ENCODE assay signal across 19 cellular contexts in the genomic region with DNA sequence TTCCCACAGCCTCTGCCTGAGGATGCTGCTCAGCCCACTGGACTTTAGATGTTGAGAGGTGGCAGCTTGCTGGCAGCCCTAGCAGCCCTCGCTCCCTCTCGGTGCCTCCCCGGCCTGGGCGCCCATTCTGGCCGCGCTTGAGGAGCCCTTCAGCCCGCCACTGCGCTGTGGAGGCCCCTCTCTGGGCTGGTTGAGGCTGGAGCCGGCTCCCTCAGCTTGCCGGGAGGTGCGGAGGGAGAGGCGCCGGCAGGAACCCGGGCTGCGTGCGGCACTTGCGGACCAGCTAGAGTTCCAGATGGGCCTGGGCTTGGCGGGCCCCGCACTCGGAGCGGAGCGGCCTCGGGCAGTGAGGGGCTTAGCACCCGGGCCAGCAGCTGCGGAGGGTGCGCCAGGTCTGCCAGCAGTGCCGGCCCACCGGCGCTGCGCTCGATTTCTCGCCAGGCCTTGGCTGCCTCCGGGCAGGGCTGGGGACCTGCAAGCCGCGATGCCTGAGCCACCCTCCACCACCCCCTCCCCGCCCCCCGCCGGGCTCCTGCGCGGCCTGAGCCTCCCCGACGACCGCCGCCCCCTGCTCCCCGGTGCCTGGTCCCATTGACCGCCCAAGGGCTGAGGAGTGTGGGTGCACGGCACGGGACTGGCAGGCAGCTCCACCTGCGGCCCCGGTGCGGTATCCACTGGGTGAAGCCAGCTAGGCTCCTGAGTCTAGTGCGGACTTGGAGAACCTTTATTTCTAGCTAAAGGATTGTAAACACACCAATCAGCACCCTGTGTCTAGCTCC.
"Had no signal": no experiment of that assay in that cellular context is flagged by ENCODE, and none has a peak within 500 bp of the region (broad histone marks: within the 10 kb centered on the region; RNA-seq: fewer than 3 reads in every experiment).

No MANE protein-coding gene starts in this region.

- H3K4me1 ChIP-seq: esophagus squamous epithelium, gastrocnemius medialis, left lung, lower lobe of right lung had no signal

- H3K36me3 ChIP-seq: esophagus squamous epithelium, gastrocnemius medialis, heart right ventricle, left lung, lower lobe of right lung had no signal

- ATAC-seq: gastrocnemius medialis, heart right ventricle, left cardiac atrium, left lung, left ventricle myocardium superior had no signal

- H3K27ac ChIP-seq: coronary artery, dorsolateral prefrontal cortex, esophagus squamous epithelium, gastrocnemius medialis, heart right ventricle, left lung, lower lobe of right lung had no signal

- DNase-seq: dermis blood vessel endothelial cell; dorsolateral prefrontal cortex; effector CD4-positive, alpha-beta T cell; effector memory CD4-positive, alpha-beta T cell; esophagus squamous epithelium; foreskin fibroblast; foreskin melanocyte; gastrocnemius medialis; glutamatergic neuron; head of caudate nucleus; heart right ventricle; hippocampal formation; left cardiac atrium; left ventricle myocardium superior; lower lobe of right lung; mesenchymal stem cell; midbrain had no signal

- H3K4me3 ChIP-seq: coronary artery, dorsolateral prefrontal cortex, esophagus squamous epithelium, gastrocnemius medialis, heart right ventricle, left lung, lower lobe of right lung had no signal

- H3K9me3 ChIP-seq: esophagus squamous epithelium, gastrocnemius medialis, heart right ventricle, lower lobe of right lung had no signal

- H3K27me3 ChIP-seq: gastrocnemius medialis, left lung had no signal
